Comparison of ENCODE assay signal across 29 cellular contexts in genomic region chr13:37365496-37365895, GRCh38.
"Had no signal": no experiment of that assay in that cellular context is flagged by ENCODE, and none has a peak within 500 bp of the region (broad histone marks: within the 10 kb centered on the region; RNA-seq: fewer than 3 reads in every experiment).

No MANE protein-coding gene starts in this region.

- H3K36me3 ChIP-seq: colonic mucosa, esophagus squamous epithelium, heart left ventricle, WERI-Rb-1 had no signal

- H3K4me3 Mint-ChIP-seq: activated B cell treated with CpG ODN at 0.5 μM for 24 hours; activated CD8-positive, alpha-beta T cell treated with anti-CD3 and anti-CD28 coated beads for 36 hours; activated naive CD8-positive, alpha-beta T cell; activated T-cell treated with anti-CD3 and anti-CD28 coated beads, Interleukin-2, amount 50 U/mL, for 4 hours; activated T-helper 17 cell treated with anti-CD3 and anti-CD28 coated beads, Interleukin-2, amount 50 U/mL, for 72 hours; T-helper 17 cell; T-helper 2 cell treated with Interferon-gamma antibody and Interleukin-4, amounts not matched to agents 5 μg/mL and 100 μg/mL, for 36 hours had no signal

- H3K4me1 Mint-ChIP-seq: activated B cell treated with CpG ODN at 0.5 μM for 24 hours; activated T-helper 17 cell treated with anti-CD3 and anti-CD28 coated beads, Interleukin-2, amount 50 U/mL, for 72 hours; T-helper 17 cell had no signal

- H3K4me1 ChIP-seq: body of pancreas, colonic mucosa, esophagus squamous epithelium had no signal

- H3K4me3 ChIP-seq: body of pancreas, colonic mucosa, esophagus squamous epithelium, heart left ventricle had no signal

- ATAC-seq: activated CD4-positive, CD25-positive, alpha-beta regulatory T cell treated with anti-CD3 and anti-CD28 coated beads, Interleukin-2, amount 50 U/mL, for 24 hours; activated CD8-positive, alpha-beta T cell treated with anti-CD3 and anti-CD28 coated beads for 36 hours; activated T-cell treated with anti-CD3 and anti-CD28 coated beads, Interleukin-2, amount 50 U/mL, for 4 hours; activated T-helper 17 cell treated with anti-CD3 and anti-CD28 coated beads, Interleukin-2, amount 50 U/mL, for 72 hours; body of pancreas; heart left ventricle; T-helper 17 cell had no signal

- H3K27me3 ChIP-seq: body of pancreas, colonic mucosa, esophagus squamous epithelium, heart left ventricle had no signal

- H3K36me3 Mint-ChIP-seq: activated naive CD8-positive, alpha-beta T cell had no signal

- H3K9me3 Mint-ChIP-seq: activated B cell treated with CpG ODN at 0.5 μM for 24 hours; activated CD8-positive, alpha-beta T cell treated with anti-CD3 and anti-CD28 coated beads for 36 hours; activated T-cell treated with anti-CD3 and anti-CD28 coated beads, Interleukin-2, amount 50 U/mL, for 4 hours; activated T-helper 17 cell treated with anti-CD3 and anti-CD28 coated beads, Interleukin-2, amount 50 U/mL, for 72 hours had no signal

- H3K27ac Mint-ChIP-seq: activated B cell treated with CpG ODN at 0.5 μM for 24 hours; activated CD8-positive, alpha-beta T cell treated with anti-CD3 and anti-CD28 coated beads for 36 hours; activated naive CD8-positive, alpha-beta T cell; activated T-helper 17 cell treated with anti-CD3 and anti-CD28 coated beads, Interleukin-2, amount 50 U/mL, for 72 hours; T-helper 17 cell; T-helper 2 cell treated with Interferon-gamma antibody and Interleukin-4, amounts not matched to agents 5 μg/mL and 100 μg/mL, for 36 hours had no signal

- H3K9me3 ChIP-seq: body of pancreas, colonic mucosa, esophagus squamous epithelium, heart left ventricle had no signal

- H3K27me3 Mint-ChIP-seq: activated B cell treated with CpG ODN at 0.5 μM for 24 hours; activated CD8-positive, alpha-beta T cell treated with anti-CD3 and anti-CD28 coated beads for 36 hours; activated T-helper 17 cell treated with anti-CD3 and anti-CD28 coated beads, Interleukin-2, amount 50 U/mL, for 72 hours; T-helper 17 cell had no signal

- DNase-seq: activated B cell treated with CpG ODN at 0.5 μM for 24 hours; activated CD4-positive, alpha-beta T cell treated with anti-CD3 and anti-CD28 coated beads for 48 hours; activated CD4-positive, alpha-beta T cell treated with anti-CD3 and anti-CD28 coated beads, Interleukin-2, amount 50 U/mL, for 1 hour; activated CD4-positive, alpha-beta T cell treated with anti-CD3 and anti-CD28 coated beads, Interleukin-2, amount 50 U/mL, for 48 hours; activated CD8-positive, alpha-beta memory T cell treated with anti-CD3 and anti-CD28 coated beads for 24 hours; activated CD8-positive, alpha-beta T cell treated with anti-CD3 and anti-CD28 coated beads for 36 hours; activated effector memory CD4-positive, alpha-beta T cell treated with Interleukin-2 at 50 U/mL for 16 hours; activated gamma-delta T cell treated with Interleukin-2 at 50 U/mL for 16 hours; activated naive CD4-positive, alpha-beta T cell treated with anti-CD3 and anti-CD28 coated beads, Interleukin-2, amount 50 U/mL, for 16 hours; activated naive CD4-positive, alpha-beta T cell treated with Interleukin-2 at 50 U/mL for 16 hours; activated T-cell treated with anti-CD3 and anti-CD28 coated beads, Interleukin-2, amount 50 U/mL, for 4 hours; amniotic stem cell; aorta; body of pancreas; caudate nucleus; colonic mucosa; effector CD8-positive, alpha-beta T cell; esophagus squamous epithelium; glutamatergic neuron; heart left ventricle; T-helper 1 cell; T-helper 17 cell; T1000; WERI-Rb-1 had no signal

- H3K27ac ChIP-seq: body of pancreas, colonic mucosa, epithelial cell of prostate, esophagus squamous epithelium, heart left ventricle, WERI-Rb-1 had no signal
